ENCODE assay signal across 10 cellular contexts in the genomic region with DNA sequence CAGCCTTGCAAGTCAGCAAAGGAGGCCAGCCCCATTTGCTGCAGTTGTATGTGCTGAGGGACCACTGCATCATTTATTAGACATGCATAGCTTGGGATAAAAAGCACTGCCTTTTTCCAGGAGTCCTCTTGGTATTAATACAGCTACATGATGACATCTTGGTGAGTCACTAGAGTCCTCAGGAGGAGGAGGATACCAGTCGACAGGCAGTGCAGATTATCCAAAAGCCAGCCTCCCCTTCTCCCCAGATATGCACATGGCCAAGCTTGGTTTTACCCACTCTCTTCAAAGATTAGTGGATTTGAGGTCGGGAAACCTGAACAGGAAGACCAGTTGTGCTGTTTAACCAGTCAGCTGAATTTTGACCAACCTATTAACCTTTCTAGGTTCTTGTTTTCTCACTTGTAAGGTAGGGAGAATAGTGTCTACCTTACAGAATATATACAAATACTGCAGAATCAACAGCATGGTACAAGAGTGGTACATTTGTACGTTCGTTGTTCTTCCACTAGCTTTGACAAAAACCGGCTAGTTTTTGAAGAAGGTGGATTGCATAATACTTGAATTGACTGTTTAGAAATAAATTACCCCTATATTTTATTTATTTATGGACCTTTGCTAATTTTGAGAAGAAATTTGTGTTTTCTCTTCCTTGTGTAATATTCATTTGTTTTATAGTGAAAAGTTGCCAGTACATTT. TPM values are rescaled to one million over a fixed set of nuclear protein-coding genes. Genes with fewer than 3 reads are reported as not detected.
DNase-seq lines count a peak whose midpoint lies in the region; ATAC-seq and TF ChIP-seq lines count a peak whose summit lies in the region.
"Had no signal": no experiment of that assay in that cellular context is flagged by ENCODE, and none has a peak within 500 bp of the region (broad histone marks: within the 10 kb centered on the region; RNA-seq: fewer than 3 reads in every experiment).

No MANE protein-coding gene starts in this region.

- POLR2A ChIA-PET in CD8-positive, alpha-beta memory T cell (lab: Charles Lee) = interaction anchor here (0.6 kb wide), 1 partner anchor 224 kb away, joined by 6 read pairs; no protein-coding TSS in a partner anchor

- H3K27me3 Mint-ChIP-seq in CD8-positive, alpha-beta memory T cell = no peaks in the 10 kb centered on the region
- H3K27me3 Mint-ChIP-seq in mesothelial cell of epicardium (ENCODE audit: low read depth) (no peaks in the 10 kb centered on the region), T-helper 17 cell (no peaks in the 10 kb centered on the region)

- no peak overlapping the region for H3K9ac ChIP-seq in HUES48 (ENCODE audit: low read depth, low read length)

- H3K4me3 ChIP-seq in CD8-positive, alpha-beta memory T cell (ENCODE audit: low read length) = no peak overlapping the region
- H3K4me3 ChIP-seq in HUES48 (ENCODE audit: low read depth, low read length) = no peak overlapping the region
- no peak overlapping the region for H3K4me3 ChIP-seq in brain microvascular endothelial cell (ENCODE audit: low read depth, low read length)

- H3K4me1 ChIP-seq in CD8-positive, alpha-beta memory T cell (ENCODE audit: insufficient read depth, low read length) = peaks cover 12% of the 10 kb centered on the region
- peaks cover 49% of the 10 kb centered on the region for H3K4me1 ChIP-seq in HUES48 (ENCODE audit: control insufficient read depth, insufficient read depth, low read length)

- TF ChIP-seq CTCF in brain microvascular endothelial cell (IDR thresholded peaks at IDR 0.05; ENCODE audit: low read depth, low read length, missing control alignments) (no peak), mesothelial cell of epicardium (IDR thresholded peaks at IDR 0.05; ENCODE audit: unreplicated experiment) (no peak)

- in situ Hi-C loops in brain microvascular endothelial cell (cut with HindIII; ENCODE audit: low pct_ligation_motif_present, low sequenced_read_pairs) = no loop called here

- CTCF ChIA-PET in CD8-positive, alpha-beta memory T cell (lab: Charles Lee) = interaction anchor here (1.9 kb wide), 1 partner anchor 32 kb away, joined by 4 read pairs; a partner anchor contains a TSS

- H3K27me3 ChIP-seq in CD8-positive, alpha-beta memory T cell (ENCODE audit: insufficient read depth, low read length, poor library complexity, severe bottlenecking) = no peaks in the 10 kb centered on the region
- H3K27me3 ChIP-seq in HUES48 (ENCODE audit: control insufficient read depth, insufficient read depth, low read length) (no peaks in the 10 kb centered on the region), brain microvascular endothelial cell (replicated peaks) (no peaks in the 10 kb centered on the region)

- H3K36me3 ChIP-seq in CD8-positive, alpha-beta memory T cell (ENCODE audit: insufficient read depth, low read length) = peaks cover 15% of the 10 kb centered on the region
- H3K36me3 ChIP-seq in HUES48 (ENCODE audit: control insufficient read depth, insufficient read depth, low read length) (peaks cover 27% of the 10 kb centered on the region), brain microvascular endothelial cell (replicated peaks) (peaks cover 15% of the 10 kb centered on the region)

- H3K36me3 Mint-ChIP-seq in CD8-positive, alpha-beta memory T cell = peaks cover 0 to 70% (median 12%) of the 10 kb centered on the region in 3 donors
- peaks cover 26% of the 10 kb centered on the region for H3K36me3 Mint-ChIP-seq in mesothelial cell of epicardium
- H3K36me3 Mint-ChIP-seq in T-helper 17 cell (ENCODE audit: low read depth) = peaks cover 4% of the 10 kb centered on the region

- H3K9me3 ChIP-seq in CD8-positive, alpha-beta memory T cell (ENCODE audit: low read length) = no peaks in the 10 kb centered on the region
- no peaks in the 10 kb centered on the region for H3K9me3 ChIP-seq in HUES48 (ENCODE audit: control insufficient read depth, insufficient read depth, low read length)
- H3K9me3 ChIP-seq in T-helper 17 cell (ENCODE audit: control insufficient read depth, low read length, poor library complexity, severe bottlenecking) = no peaks in the 10 kb centered on the region

- DNase-seq in CD8-positive, alpha-beta memory T cell = no peak
- DNase-seq in brain microvascular endothelial cell = peak; percentile 72
- DNase-seq in mesothelial cell of epicardium (ENCODE audit: low spot score in 2 of 2, unreplicated experiment in 2 of 2) = no peak
- no peak for DNase-seq in D341Med (ENCODE audit: low spot score)
- DNase-seq in T-helper 17 cell = no peak
- DNase-seq: NCI-H2107, RPMI8226 had no signal

- peak overlapping the region in 5 of 8 donors; percentile 17 to 82 (median 44) for H3K27ac Mint-ChIP-seq in CD8-positive, alpha-beta memory T cell
- peak overlapping the region; percentile 90 for H3K27ac Mint-ChIP-seq in mesothelial cell of epicardium
- no peak overlapping the region for H3K27ac Mint-ChIP-seq in T-helper 17 cell

- H3K27ac ChIP-seq in CD8-positive, alpha-beta memory T cell (ENCODE audit: low read depth, low read length) = no peak overlapping the region
- H3K27ac ChIP-seq in HUES48 (ENCODE audit: low read depth, low read length) = peak overlapping the region; percentile 10
- no peak overlapping the region for H3K27ac ChIP-seq in brain microvascular endothelial cell

- peaks cover 28 to 54% (median 37%) of the 10 kb centered on the region in 3 donors for H3K4me1 Mint-ChIP-seq in CD8-positive, alpha-beta memory T cell
- H3K4me1 Mint-ChIP-seq in mesothelial cell of epicardium (peaks cover 44% of the 10 kb centered on the region), T-helper 17 cell (peaks cover 26% of the 10 kb centered on the region)

- H3K4me3 Mint-ChIP-seq in CD8-positive, alpha-beta memory T cell = no peak overlapping the region
- H3K4me3 Mint-ChIP-seq in mesothelial cell of epicardium (no peak overlapping the region), T-helper 17 cell (no peak overlapping the region)

- H3K9me3 Mint-ChIP-seq in CD8-positive, alpha-beta memory T cell = no peaks in the 10 kb centered on the region
- H3K9me3 Mint-ChIP-seq in mesothelial cell of epicardium = no peaks in the 10 kb centered on the region

- no peak for ATAC-seq in HG03280 (IDR thresholded peaks at IDR 0.05; ENCODE audit: unreplicated experiment)
- no peak for ATAC-seq in T-helper 17 cell
- ATAC-seq in GM18861 (IDR thresholded peaks at IDR 0.05; ENCODE audit: unreplicated experiment) = no peak

RNA-seq across cellular contexts. Expression of a gene that starts 31.9 kb away (rescaled TPM):
- 10 to 100 TPM; 36.6 to 40.3 TPM for total RNA-seq in CD8-positive, alpha-beta memory T cell
- 31.5 TPM for polyA plus RNA-seq in CD8-positive, alpha-beta memory T cell
- total RNA-seq in mesothelial cell of epicardium (46.7 to 52.9 TPM (median 47.5 TPM) in 3 replicates), T-helper 17 cell (10 to 100 TPM; 23.7 to 30.8 TPM)
